Comparison of ENCODE assay signal across 8 cellular contexts in genomic region chr4:39045791-39046221, GRCh38. TPM values are rescaled to one million over a fixed set of nuclear protein-coding genes. Genes with fewer than 3 reads are reported as not detected.
DNase-seq lines count a peak whose midpoint lies in the region; ATAC-seq, FAIRE-seq and TF ChIP-seq lines count a peak whose summit lies in the region.

No MANE protein-coding gene starts in this region.

- in situ Hi-C loops in KBM-7 (cut with MboI; ENCODE audit: low pct_unique_long_range_greater_than_20kb, low sequenced_read_pairs) (no loop called here), GM12878 (cut with MboI) (loop anchor here (25.0 kb wide), 1 partner anchor 284 kb away; no protein-coding TSS in a partner anchor)

- H3K27ac Mint-ChIP-seq in CD14-positive monocyte: peak overlapping the region; percentile 90 to 96 (median 94)

- H3K27ac ChIP-seq in GM12878 (ENCODE audit: control insufficient read depth, insufficient read depth): peak overlapping the region; percentile 81
- peak overlapping the region; percentile 88 for H3K27ac ChIP-seq in lower lobe of right lung

- H3K4me1 ChIP-seq in GM12878 (ENCODE audit: control insufficient read depth, insufficient read depth, low read length) (peaks cover 14% of the 10 kb centered on the region), lower lobe of right lung (peaks cover 51% of the 10 kb centered on the region)

- no peak for TF ChIP-seq RAD21 in GM12878 (IDR thresholded peaks at IDR 0.05; ENCODE audit: insufficient read depth, low read depth, low read length)

- TF ChIP-seq CTCF in CD14-positive monocyte (IDR thresholded peaks at IDR 0.05): peak; percentile 10
- TF ChIP-seq CTCF in GM12878 (IDR thresholded peaks at IDR 0.05 in 2 of 3, conservative IDR thresholded peaks at IDR 0.05 in 1 of 3; ENCODE audit: control insufficient read depth in 2 of 3, extremely low read depth in 1 of 3, insufficient read depth in 1 of 3, low read depth in 3 of 3, low read length in 3 of 3): no peak
- no peak for TF ChIP-seq CTCF in lower lobe of right lung (IDR thresholded peaks at IDR 0.05)

- H3K36me3 Mint-ChIP-seq in CD14-positive monocyte: peaks cover 1 to 2% of the 10 kb centered on the region in 2 donors

- WGBS in GM12878 (ENCODE audit: insufficient coverage, insufficient replicate concordance, low lambda C conversion rate, missing lambda C conversion rate): 0% methylated on average over 3 of the region's 3 CpGs

- POLR2A ChIA-PET in GM12878 (lab: Charles Lee): interaction anchor here (0.6 to 9.8 kb wide), 8 partner anchors 9 to 183 kb away, joined by 3 to 131 read pairs (median 4); partner anchors contain the start of gene TMEM156

- no peaks in the 10 kb centered on the region for H3K9me3 Mint-ChIP-seq in CD14-positive monocyte

- FAIRE-seq in GM12878 (lab: Jason Lieb, UNC): no peak

- CTCF ChIA-PET in GM12878 (lab: Yijun Ruan, JAX): interaction anchor here (0.6 to 8.1 kb wide), 8 partner anchors 10 to 185 kb away, joined by 3 to 90 read pairs (median 6); partner anchors contain the start of gene TMEM156

- no peak for TF ChIP-seq POLR2A in GM12878 (IDR thresholded peaks at IDR 0.05; ENCODE audit: low read depth, low read length)

- no peaks in the 10 kb centered on the region for H3K27me3 ChIP-seq in GM12878 (replicated peaks in 1 of 2; ENCODE audit: control insufficient read depth in 2 of 2, insufficient read depth in 2 of 2, low read length in 1 of 2)
- no peaks in the 10 kb centered on the region for H3K27me3 ChIP-seq in lower lobe of right lung (ENCODE audit: low read depth)

- BruUV-seq in GM12878 (replicated peaks; lab: Mats Ljungman, UMichigan): no TSS peak

- peak overlapping the region; percentile 89 to 93 for H3K4me3 Mint-ChIP-seq in CD14-positive monocyte

- H2AFZ ChIP-seq in GM12878 (ENCODE audit: control insufficient read depth, low read depth, low read length): no peak overlapping the region; the same call in 1 of the 2 replicates

- peak overlapping the region; percentile 76 for H3K9ac ChIP-seq in GM12878 (ENCODE audit: control insufficient read depth, insufficient read depth, low read length)

- H3K79me2 ChIP-seq in GM12878 (ENCODE audit: control insufficient read depth, insufficient read depth, low read length): peaks cover 49% of the 10 kb centered on the region

- H4K20me1 ChIP-seq in GM12878 (ENCODE audit: control insufficient read depth, insufficient read depth): no peaks in the 10 kb centered on the region

- peaks cover 48% of the 10 kb centered on the region for H3K4me1 Mint-ChIP-seq in CD14-positive monocyte

- RAD21 ChIA-PET in GM12878 (lab: Charles Lee; ENCODE audit: unreplicated experiment): interaction anchor here (0.7 to 7.9 kb wide), 11 partner anchors 8 to 889 kb away, joined by 3 to 164 read pairs (median 6); partner anchors contain the start of genes KLHL5 and TMEM156

- SMC1A ChIA-PET in GM12878 (lab: Charles Lee; ENCODE audit: uncharacterized antibody, unreplicated experiment): interaction anchor here (0.7 to 10.5 kb wide), 11 partner anchors 8 to 284 kb away, joined by 3 to 163 read pairs (median 5); partner anchors contain the start of genes KLHL5 and TMEM156

- TF ChIP-seq EP300 in GM12878 (IDR thresholded peaks at IDR 0.05; ENCODE audit: borderline replicate concordance in 1 of 2, control insufficient read depth in 1 of 2, low read depth in 2 of 2, low read length in 2 of 2): no peak

- H3K9me3 ChIP-seq in GM12878 (replicated peaks; ENCODE audit: control insufficient read depth, insufficient read depth, low read length) (no peaks in the 10 kb centered on the region), lower lobe of right lung (no peaks in the 10 kb centered on the region)

- intact Hi-C loops in CD14-positive monocyte (cut with micrococcal nuclease): loop anchor here in 1 of 2 donors (10.0 kb wide), 1 partner anchor 61 kb away; no protein-coding TSS in a partner anchor
- intact Hi-C loops in GM12878 (cut with micrococcal nuclease; ENCODE audit: unreplicated experiment): loop anchor here (2.0 to 10.0 kb wide), 3 partner anchors 15 to 1149 kb away; partner anchors contain the start of gene RHOH
- intact Hi-C loops in lower lobe of right lung (cut with DNase I): no loop called here

- peak overlapping the region; percentile 12; the same call in 1 of the 2 replicates for H3K4me2 ChIP-seq in GM12878 (ENCODE audit: control insufficient read depth, insufficient read depth)

- H3K36me3 ChIP-seq in GM12878 (ENCODE audit: control insufficient read depth in 2 of 2, insufficient read depth in 2 of 2, low read length in 1 of 2): 0 out of 4 replicates have a peak, but pooled peaks cover 0 to 3% of the 10 kb centered on the region in 2 experiments
- H3K36me3 ChIP-seq in lower lobe of right lung: no peaks in the 10 kb centered on the region

- H3K4me3 ChIP-seq in GM12878 (peak overlapping the region; percentile 83), lower lobe of right lung (peak overlapping the region; percentile 66)

- ATAC-seq in GM12878: peak; percentile 20
- ATAC-seq in lower lobe of right lung: no peak
- ATAC-seq in HG02885 (IDR thresholded peaks at IDR 0.05; ENCODE audit: poor library complexity, unreplicated experiment): no peak
- no peak for ATAC-seq in GM18519 (IDR thresholded peaks at IDR 0.05; ENCODE audit: low FRiP score, unreplicated experiment)

- no peaks in the 10 kb centered on the region for H3K27me3 Mint-ChIP-seq in CD14-positive monocyte (ENCODE audit: low read depth in 3 of 3)

- DNase-seq in CD14-positive monocyte (ENCODE audit: low spot score) (no peak), KBM-7 (peak; percentile 43), GM12878 (ENCODE audit: low read depth, low spot score) (no peak), lower lobe of right lung (no peak), DMS79 (lab: John Stamatoyannopoulos, UW) (no peak), NK-92 (lab: John Stamatoyannopoulos, UW; ENCODE audit: unreplicated experiment) (no peak)

TF ChIP-seq in GM12878, 131 proteins besides CTCF, POLR2A, EP300 and RAD21 (continues in another document):
- TF ChIP-seq USF2 (IDR thresholded peaks at IDR 0.05; ENCODE audit: borderline replicate concordance, low read depth, low read length) (no peak), ELK1 (IDR thresholded peaks at IDR 0.05; ENCODE audit: low read depth, low read length) (no peak), GABPA (IDR thresholded peaks at IDR 0.05; ENCODE audit: low read depth) (no peak), ESRRA (IDR thresholded peaks at IDR 0.05; ENCODE audit: low read length) (no peak), CHD4 (IDR thresholded peaks at IDR 0.05) (no peak)

RNA-seq across cellular contexts. Expression of gene TMEM156, which starts 13.6 kb away (rescaled TPM):
- polyA plus RNA-seq in CD14-positive monocyte: 1 to 10 TPM in 1 of 2 donors, under 1 TPM in 1; 0.31 to 1.1 TPM
- total RNA-seq in GM12878 (2013; cell fraction: nucleolus; rRNA removed): 68.8 and 85.3 TPM in 2 replicates
- total RNA-seq in GM12878 (2014; rRNA removed): 28.1 and 30.8 TPM in 2 replicates
- 43.3 and 46.2 TPM in 2 replicates for total RNA-seq in GM12878 (2014; rRNA removed; fragmentation: Illumina TruSeq; extraction: Trizol)
- 18.4 and 20.8 TPM in 2 replicates for total RNA-seq in GM12878 (2021)
- 17.0 TPM for polyA plus RNA-seq in GM12878 (2011; ENCODE audit: low read depth)
- 44.0 and 82.4 TPM in 2 replicates for polyA plus RNA-seq in GM12878 (2011; rRNA removed)
- polyA plus RNA-seq in GM12878 (2011; cell fraction: cytosol; rRNA removed): 16.1 and 17.1 TPM in 2 replicates
- polyA plus RNA-seq in GM12878 (2011; cell fraction: nucleus; rRNA removed): 11.4 and 12.4 TPM in 2 replicates
- polyA plus RNA-seq in GM12878 (2012): 35.0 and 43.1 TPM in 2 replicates
- 48.3 and 67.7 TPM in 2 replicates for polyA plus RNA-seq in GM12878 (2014; fragmentation: Illumina TruSeq; extraction: Trizol)
- 10 to 100 TPM; 35.0 to 36.2 TPM for polyA plus RNA-seq in GM12878 (2014; fragmentation: Nextera tagmentation; extraction: Ambion mirVana)
- polyA plus RNA-seq in GM12878 (2014; rRNA removed): 20.5 and 30.4 TPM in 2 replicates
- polyA plus RNA-seq in GM12878 (2016; fragmentation: Nextera tagmentation; extraction: Ambion mirVana): 10 to 100 TPM; 22.4 to 27.2 TPM
- polyA minus RNA-seq in GM12878 (2011; rRNA and poly(A)+ RNA removed): 13.0 and 25.5 TPM in 2 replicates
- 5.9 and 11.6 TPM in 2 replicates for polyA minus RNA-seq in GM12878 (2011; cell fraction: cytosol; rRNA and poly(A)+ RNA removed)
- polyA minus RNA-seq in GM12878 (2011; cell fraction: nucleus; rRNA and poly(A)+ RNA removed): 10.0 and 11.0 TPM in 2 replicates
- 0.62 TPM for total RNA-seq in lower lobe of right lung

RNA-seq across cellular contexts. Expression of gene KLHL5, which starts 16.2 kb away (rescaled TPM):
- polyA plus RNA-seq in CD14-positive monocyte: 10 to 100 TPM; 16.7 to 32.2 TPM
- 37.6 and 40.5 TPM in 2 replicates for total RNA-seq in GM12878 (2013; cell fraction: nucleolus; rRNA removed)
- 11.7 and 14.2 TPM in 2 replicates for total RNA-seq in GM12878 (2014; rRNA removed)
- 19.5 and 21.6 TPM in 2 replicates for total RNA-seq in GM12878 (2014; rRNA removed; fragmentation: Illumina TruSeq; extraction: Trizol)
- 16.9 and 19.7 TPM in 2 replicates for total RNA-seq in GM12878 (2021)
- polyA plus RNA-seq in GM12878 (2011; ENCODE audit: low read depth): 7.5 TPM
- 27.3 and 31.3 TPM in 2 replicates for polyA plus RNA-seq in GM12878 (2011; rRNA removed)
- 14.5 and 17.8 TPM in 2 replicates for polyA plus RNA-seq in GM12878 (2011; cell fraction: cytosol; rRNA removed)
- polyA plus RNA-seq in GM12878 (2011; cell fraction: nucleus; rRNA removed): 15.9 and 21.8 TPM in 2 replicates
- polyA plus RNA-seq in GM12878 (2012): 9.0 and 10.2 TPM in 2 replicates
- 15.7 and 20.2 TPM in 2 replicates for polyA plus RNA-seq in GM12878 (2014; fragmentation: Illumina TruSeq; extraction: Trizol)
- 1 to 10 TPM; 4.7 to 7.4 TPM for polyA plus RNA-seq in GM12878 (2014; fragmentation: Nextera tagmentation; extraction: Ambion mirVana)
- 12.1 and 13.5 TPM in 2 replicates for polyA plus RNA-seq in GM12878 (2014; rRNA removed)
- polyA plus RNA-seq in GM12878 (2016; fragmentation: Nextera tagmentation; extraction: Ambion mirVana): 10 to 100 TPM in 1 of 2 experiments, 1 to 10 TPM in 1; 9.8 to 10.6 TPM
- polyA minus RNA-seq in GM12878 (2011; rRNA and poly(A)+ RNA removed): 32.2 and 62.2 TPM in 2 replicates
- 12.7 and 13.5 TPM in 2 replicates for polyA minus RNA-seq in GM12878 (2011; cell fraction: cytosol; rRNA and poly(A)+ RNA removed)
- polyA minus RNA-seq in GM12878 (2011; cell fraction: nucleus; rRNA and poly(A)+ RNA removed): 14.0 and 24.4 TPM in 2 replicates
- 28.8 TPM for total RNA-seq in lower lobe of right lung

Comparison
In these comparisons a context has a peak if more than half of its experiments do, and no peak if none do; other contexts are left out.
1. RNA of gene TMEM156, which starts 13.6 kb away (total RNA-seq): 18.4 to 85.3 TPM in GM12878; 0.62 TPM in lower lobe of right lung (single experiment); every median in the first group is over 10 times any median in the second.